Comparison of ENCODE assay signal across 18 cellular contexts in the genomic region with DNA sequence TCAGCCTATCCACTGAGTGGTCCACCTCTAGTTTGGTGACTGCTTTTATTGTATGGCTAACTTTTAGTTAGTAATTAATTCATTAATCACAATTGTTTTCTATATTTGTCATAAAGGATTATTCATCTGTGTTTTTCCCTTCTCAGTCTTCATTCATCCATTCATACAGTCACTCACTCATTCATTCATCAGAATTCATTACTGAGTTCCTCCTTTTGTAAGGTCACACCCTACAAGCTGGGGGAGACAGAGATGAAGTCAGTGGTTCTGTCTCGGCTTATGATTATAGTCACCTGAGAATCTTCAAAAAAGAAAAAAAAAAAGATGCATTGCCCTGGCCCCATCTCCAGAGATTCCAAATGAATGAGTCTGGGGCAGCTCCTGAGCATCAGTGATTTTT.
"Had no signal": no experiment of that assay in that cellular context is flagged by ENCODE, and none has a peak within 500 bp of the region (broad histone marks: within the 10 kb centered on the region; RNA-seq: fewer than 3 reads in every experiment).

No MANE protein-coding gene starts in this region.

- ATAC-seq: heart left ventricle, left colon, lower lobe of right lung, sciatic nerve had no signal

- H3K36me3 ChIP-seq: breast epithelium, heart left ventricle, lower lobe of right lung, ovary, tibial nerve, vagina had no signal

- H3K36me3 Mint-ChIP-seq: mesothelial cell of epicardium had no signal

- H3K27ac Mint-ChIP-seq: activated B cell treated with CpG ODN at 0.5 μM for 24 hours, mesothelial cell of epicardium had no signal

- DNase-seq: activated B cell treated with CpG ODN at 0.5 μM for 24 hours; activated gamma-delta T cell treated with Interleukin-2 at 50 U/mL for 16 hours; activated T-cell treated with anti-CD3 and anti-CD28 coated beads, Interleukin-2, amount 50 U/mL, for 4 hours; aorta; cerebellar nuclear complex; dermis blood vessel endothelial cell; heart left ventricle; left colon; lower lobe of right lung; ovary; substantia nigra had no signal

- H3K4me3 Mint-ChIP-seq: activated B cell treated with CpG ODN at 0.5 μM for 24 hours; activated T-cell treated with anti-CD3 and anti-CD28 coated beads, Interleukin-2, amount 50 U/mL, for 4 hours; mesothelial cell of epicardium; neural crest cell had no signal

- H3K27ac ChIP-seq: breast epithelium, epithelial cell of prostate, heart left ventricle, lower lobe of right lung, ovary, tibial nerve, vagina had no signal

- H3K9me3 ChIP-seq: breast epithelium, lower lobe of right lung, ovary, vagina had no signal

- H3K27me3 ChIP-seq: breast epithelium, heart left ventricle, ovary, tibial nerve, vagina had no signal

- H3K9me3 Mint-ChIP-seq: activated B cell treated with CpG ODN at 0.5 μM for 24 hours; activated T-cell treated with anti-CD3 and anti-CD28 coated beads, Interleukin-2, amount 50 U/mL, for 4 hours; neural crest cell had no signal

- H3K4me3 ChIP-seq: breast epithelium, heart left ventricle, lower lobe of right lung, ovary, tibial nerve, vagina had no signal

- H3K4me1 ChIP-seq: breast epithelium, vagina had no signal
